In the genomic region with DNA sequence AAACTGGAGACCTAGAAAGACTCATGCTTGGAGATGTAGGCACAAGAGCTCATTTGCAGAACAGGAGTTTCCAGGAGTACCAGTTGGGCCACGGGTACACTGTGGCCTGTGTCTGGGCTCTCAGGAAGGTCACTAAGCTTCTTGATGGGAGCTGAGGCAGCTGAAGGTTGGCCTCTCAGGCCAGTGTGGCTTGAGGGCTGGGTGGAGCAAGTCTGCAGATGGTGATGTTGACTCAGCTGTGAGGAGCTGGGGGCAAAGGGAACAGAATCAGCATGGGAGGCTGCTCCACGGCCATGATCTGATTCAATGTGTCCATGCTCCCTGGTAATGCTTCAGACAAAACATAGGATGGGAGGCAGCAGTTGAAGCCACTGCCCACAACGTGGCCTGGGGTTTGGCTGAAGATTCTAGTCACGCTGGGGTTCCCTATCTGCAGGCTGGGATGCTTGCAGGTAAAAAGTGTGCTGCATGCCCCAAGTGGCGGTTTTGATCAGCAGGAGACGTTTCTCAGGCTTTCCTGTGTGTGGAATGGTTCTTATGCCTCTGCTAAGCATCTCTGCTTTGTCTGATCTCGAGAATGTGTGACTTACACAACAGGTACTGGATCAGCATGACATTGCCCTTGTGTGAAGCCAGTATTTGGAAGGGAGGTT, we compare ENCODE assay signal across 22 cellular contexts. TPM values are rescaled to one million over a fixed set of nuclear protein-coding genes. Genes with fewer than 3 reads are reported as not detected.
DNase-seq lines count a peak whose midpoint lies in the region; ATAC-seq, FAIRE-seq and TF ChIP-seq lines count a peak whose summit lies in the region.
"Had no signal": no experiment of that assay in that cellular context is flagged by ENCODE, and none has a peak within 500 bp of the region (broad histone marks: within the 10 kb centered on the region; RNA-seq: fewer than 3 reads in every experiment).

No MANE protein-coding gene starts in this region.

- DNase-seq in DMS153 (lab: John Stamatoyannopoulos, UW) = peak; percentile 20
- DNase-seq in DMS153 treated with DMSO at 0.1 percent for 48 hours (lab: John Stamatoyannopoulos, UW; ENCODE audit: unreplicated experiment) = no peak
- DNase-seq in NCI-H146 treated with DMSO at 0.1 percent for 48 hours (lab: John Stamatoyannopoulos, UW; ENCODE audit: unreplicated experiment) = peak; percentile 78
- DNase-seq in bronchial epithelial cell (ENCODE audit: low read depth) = peak; percentile 17
- DNase-seq in progenitor cell of endocrine pancreas (ENCODE audit: low spot score, unreplicated experiment) = no peak
- DNase-seq in NCI-H187 treated with DMSO at 0.1 percent for 48 hours (lab: John Stamatoyannopoulos, UW) = no peak
- DNase-seq: 8988T; amniotic stem cell; EL; HCEC 1CT; KG1; NCI-H524; sigmoid colon; stimulated activated CD4-positive, alpha-beta T cell treated with anti-CD3 and anti-CD28 coated beads, Interleukin-2, amount 100 ng/mL, for 48 hours; stimulated activated CD8-positive, alpha-beta memory T cell treated with anti-CD3 and anti-CD28 coated beads, Interleukin-4, amount 100 ng/mL, for 48 hours; SW 1271; tibial artery; WERI-Rb-1 had no signal

- no peaks in the 10 kb centered on the region for H3K27me3 Mint-ChIP-seq in progenitor cell of endocrine pancreas

- H3K4me1 Mint-ChIP-seq in progenitor cell of endocrine pancreas (ENCODE audit: low read depth) = peaks cover 15% of the 10 kb centered on the region

- no peak overlapping the region for H3K4me3 Mint-ChIP-seq in progenitor cell of endocrine pancreas (ENCODE audit: low read depth)

- no peak overlapping the region for H3K4me3 ChIP-seq in bronchial epithelial cell (ENCODE audit: low read depth, low read length)
- H3K4me3 ChIP-seq: BLaER1 treated with 17β-estradiol and CSF1 and Interleukin-3, amounts not matched to agents 10 nM and 100 nM; Peyer's patch; sigmoid colon; tibial artery had no signal

- no peaks in the 10 kb centered on the region for H3K9me3 Mint-ChIP-seq in progenitor cell of endocrine pancreas (ENCODE audit: low read depth)

- H3K36me3 Mint-ChIP-seq in progenitor cell of endocrine pancreas (ENCODE audit: insufficient read depth) = no peaks in the 10 kb centered on the region

- no peak for FAIRE-seq in bronchial epithelial cell (lab: Jason Lieb, UNC)

- no peaks in the 10 kb centered on the region for H3K27me3 ChIP-seq in bronchial epithelial cell (ENCODE audit: control insufficient read depth, insufficient read depth, low read length)
- H3K27me3 ChIP-seq: BLaER1 treated with 17β-estradiol and CSF1 and Interleukin-3, amounts not matched to agents 10 nM and 100 nM; Peyer's patch; sigmoid colon; tibial artery had no signal

- no peak for TF ChIP-seq CTCF in bronchial epithelial cell (IDR thresholded peaks at IDR 0.05; ENCODE audit: insufficient read depth, low read length, severe bottlenecking)
- TF ChIP-seq CTCF in progenitor cell of endocrine pancreas (IDR thresholded peaks at IDR 0.05; ENCODE audit: unreplicated experiment) = no peak

- ATAC-seq in GM21619 (IDR thresholded peaks at IDR 0.05; ENCODE audit: unreplicated experiment) = no peak
- ATAC-seq in HG03460 (IDR thresholded peaks at IDR 0.05; ENCODE audit: unreplicated experiment) = no peak

- H3K27ac Mint-ChIP-seq in progenitor cell of endocrine pancreas = peak overlapping the region; percentile 7

- H3K36me3 ChIP-seq in bronchial epithelial cell (ENCODE audit: control insufficient read depth, insufficient read depth, low read length) = no peaks in the 10 kb centered on the region
- H3K36me3 ChIP-seq: BLaER1 treated with 17β-estradiol and CSF1 and Interleukin-3, amounts not matched to agents 10 nM and 100 nM; Peyer's patch; sigmoid colon; tibial artery; WERI-Rb-1 had no signal

RNA-seq across cellular contexts. Expression of a gene that starts 15.4 kb away (rescaled TPM):
- total RNA-seq in bronchial epithelial cell (0.53 and 1.2 TPM in 2 replicates), progenitor cell of endocrine pancreas (11.4 and 13.6 TPM in 2 replicates)

Comparison
In these comparisons a context has a peak if more than half of its experiments do, and no peak if none do; other contexts are left out.
1. DNase-seq: peak in DMS153 (single experiment), NCI-H146 treated with DMSO at 0.1 percent for 48 hours (single experiment) and bronchial epithelial cell (single experiment); none in DMS153 treated with DMSO at 0.1 percent for 48 hours (single experiment), progenitor cell of endocrine pancreas (single experiment) and NCI-H187 treated with DMSO at 0.1 percent for 48 hours (single experiment).